18 cellular contexts compared by ENCODE assay signal in the genomic region with DNA sequence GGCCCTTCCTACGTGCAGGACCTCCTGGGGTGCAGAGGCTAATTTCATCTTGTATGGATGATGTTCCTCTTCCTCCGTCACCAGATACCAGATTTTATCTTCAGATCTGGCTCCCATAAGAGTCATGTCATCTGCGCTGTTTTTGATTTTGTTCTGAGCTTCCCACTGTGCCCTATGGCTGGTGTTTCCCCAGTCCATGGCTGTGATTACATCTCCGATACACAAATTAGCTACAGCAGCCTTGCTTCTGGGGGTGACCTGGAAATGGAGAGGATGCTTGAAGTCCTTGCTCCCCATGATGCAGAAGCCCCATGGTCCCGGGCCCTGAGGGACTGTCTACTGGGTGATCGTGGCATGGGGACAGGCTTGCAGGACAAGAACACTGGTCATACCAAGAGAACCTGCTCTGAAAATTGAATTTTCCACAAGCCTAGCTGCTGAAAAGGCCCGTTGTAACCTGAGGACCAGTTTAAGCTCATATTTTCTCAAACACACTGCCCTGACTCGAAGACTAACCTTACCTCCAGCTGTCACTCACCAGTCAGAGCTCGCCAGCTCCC.
DNase-seq lines count a peak whose midpoint lies in the region; ATAC-seq and TF ChIP-seq lines count a peak whose summit lies in the region.
"Had no signal": no experiment of that assay in that cellular context is flagged by ENCODE, and none has a peak within 500 bp of the region (broad histone marks: within the 10 kb centered on the region; RNA-seq: fewer than 3 reads in every experiment).

No MANE protein-coding gene starts in this region.

- H3K4me1 ChIP-seq in gastroesophageal sphincter: no peaks in the 10 kb centered on the region
- H3K4me1 ChIP-seq: Caco-2 had no signal

- no peak for TF ChIP-seq EP300 in gastroesophageal sphincter (IDR thresholded peaks at IDR 0.05)

- peak; percentile 11 for ATAC-seq in gastroesophageal sphincter
- ATAC-seq: CD8-positive, alpha-beta T cell; HCT116 had no signal

- H3K4me3 ChIP-seq in gastroesophageal sphincter: no peak overlapping the region
- H3K4me3 ChIP-seq: BLaER1, GM23248 had no signal

- no peaks in the 10 kb centered on the region for H3K9me3 ChIP-seq in gastroesophageal sphincter
- H3K9me3 ChIP-seq: BLaER1, Caco-2 had no signal

- H3K27ac ChIP-seq in gastroesophageal sphincter: no peak overlapping the region
- H3K27ac ChIP-seq: 22Rv1, BLaER1, C4-2B, GM23248 had no signal

- DNase-seq in NCI-H2171 treated with DMSO at 0.1 percent for 48 hours (lab: John Stamatoyannopoulos, UW): peak; percentile 33
- DNase-seq in NCI-H2171 (lab: John Stamatoyannopoulos, UW): no peak
- DNase-seq in GM20000 (ENCODE audit: low spot score): peak; percentile 0
- DNase-seq in NCI-H2227 treated with DMSO at 0.1 percent for 48 hours (lab: John Stamatoyannopoulos, UW): no peak
- no peak for DNase-seq in GM19238 (ENCODE audit: insufficient read length, low spot score)
- DNase-seq: Caco-2; CD4-positive, CD25-positive, alpha-beta regulatory T cell; CD8-positive, alpha-beta T cell; DMS153; DND-41; GF-D8; GM23248; H9 had no signal

- 66 to 77% methylated on average over 4 to 6 of the region's 9 CpGs for WGBS in gastroesophageal sphincter (ENCODE audit: low coverage in 1 of 2), 2 donors

- H3K27me3 ChIP-seq in gastroesophageal sphincter: no peaks in the 10 kb centered on the region
- H3K27me3 ChIP-seq: BLaER1 had no signal

- TF ChIP-seq CTCF in GM20000 (IDR thresholded peaks at IDR 0.05; ENCODE audit: extremely low read depth, missing control alignments): no peak
- TF ChIP-seq CTCF in gastroesophageal sphincter (IDR thresholded peaks at IDR 0.05): no peak

- no peaks in the 10 kb centered on the region for H3K36me3 ChIP-seq in gastroesophageal sphincter
- H3K36me3 ChIP-seq: BLaER1 had no signal

- no peak for TF ChIP-seq POLR2A in gastroesophageal sphincter (IDR thresholded peaks at IDR 0.05)

Comparison
In these comparisons a context has a peak if more than half of its experiments do, and no peak if none do; other contexts are left out.
1. DNase-seq: peak in NCI-H2171 treated with DMSO at 0.1 percent for 48 hours (single experiment) and GM20000 (single experiment); none in NCI-H2171 (single experiment), NCI-H2227 treated with DMSO at 0.1 percent for 48 hours (single experiment) and GM19238 (single experiment).